ENCODE assay signal across 23 cellular contexts in genomic region chr15:41805711-41806110, GRCh38. TPM values are rescaled to one million over a fixed set of nuclear protein-coding genes. Genes with fewer than 3 reads are reported as not detected.
DNase-seq lines count a peak whose midpoint lies in the region; ATAC-seq, FAIRE-seq and TF ChIP-seq lines count a peak whose summit lies in the region.
"Had no signal": no experiment of that assay in that cellular context is flagged by ENCODE, and none has a peak within 500 bp of the region (broad histone marks: within the 10 kb centered on the region; RNA-seq: fewer than 3 reads in every experiment).

No MANE protein-coding gene starts in this region.

- no peak for FAIRE-seq in H1 (lab: Jason Lieb, UNC)
- FAIRE-seq: A549, urothelium cell line had no signal

- H3K27me3 Mint-ChIP-seq in activated naive CD8-positive, alpha-beta T cell treated with anti-CD3 and anti-CD28 coated beads, Interleukin-2, amount 10 ng/mL, durations not matched to agents 7 days and 5 days, result no peaks in the 10 kb centered on the region
- no peaks in the 10 kb centered on the region for H3K27me3 Mint-ChIP-seq in activated naive CD8-positive, alpha-beta T cell treated with anti-CD3 and anti-CD28 coated beads for 36 hours
- H3K27me3 Mint-ChIP-seq in naive thymus-derived CD4-positive, alpha-beta T cell, result no peaks in the 10 kb centered on the region
- H3K27me3 Mint-ChIP-seq in type B pancreatic cell, result no peaks in the 10 kb centered on the region

- no peak overlapping the region for H3K4me3 Mint-ChIP-seq in activated naive CD8-positive, alpha-beta T cell treated with anti-CD3 and anti-CD28 coated beads, Interleukin-2, amount 10 ng/mL, durations not matched to agents 7 days and 5 days
- H3K4me3 Mint-ChIP-seq in activated naive CD8-positive, alpha-beta T cell treated with anti-CD3 and anti-CD28 coated beads for 36 hours, result no peak overlapping the region
- H3K4me3 Mint-ChIP-seq in naive thymus-derived CD4-positive, alpha-beta T cell, result no peak overlapping the region
- no peak overlapping the region for H3K4me3 Mint-ChIP-seq in type B pancreatic cell

- 95% methylated on average over 3 of the region's 3 CpGs; no CpG with 5 or more reads in 1 of the 2 experiments for WGBS in H1 (ENCODE audit: extremely low coverage in 1 of 2, insufficient coverage in 1 of 2, insufficient read length in 1 of 2, insufficient replicate concordance in 2 of 2, low coverage in 1 of 2, low lambda C conversion rate in 2 of 2, missing lambda C conversion rate in 1 of 2), 2 experiments

- no peaks in the 10 kb centered on the region for H3K27me3 ChIP-seq in H1 (replicated peaks in 1 of 4; ENCODE audit: control insufficient read depth in 3 of 4, extremely low read depth in 1 of 4, insufficient read depth in 3 of 4, low read length in 3 of 4)
- H3K27me3 ChIP-seq in naive thymus-derived CD4-positive, alpha-beta T cell (ENCODE audit: control insufficient read depth in 2 of 2, insufficient read depth in 2 of 2, low read length in 2 of 2), result no peaks in the 10 kb centered on the region
- H3K27me3 ChIP-seq: dorsolateral prefrontal cortex, heart left ventricle, ovary, stomach had no signal

- H2BK15ac ChIP-seq in H1 (ENCODE audit: low read length), result no peak overlapping the region

- H3K4ac ChIP-seq in H1 (replicated peaks; ENCODE audit: insufficient read length, low read depth, low read length), result no peak overlapping the region

- DNase-seq in activated naive CD8-positive, alpha-beta T cell treated with anti-CD3 and anti-CD28 coated beads, Interleukin-2, amount 10 ng/mL, durations not matched to agents 7 days and 5 days, result no peak
- DNase-seq in activated naive CD8-positive, alpha-beta T cell treated with anti-CD3 and anti-CD28 coated beads for 36 hours, result no peak
- DNase-seq in H1 (ENCODE audit: low read depth in 1 of 2, low spot score in 2 of 2) (no peak), type B pancreatic cell (ENCODE audit: extremely low spot score, unreplicated experiment) (no peak), NOMO-1 treated with DMSO at 0.1 percent for 48 hours (lab: John Stamatoyannopoulos, UW; ENCODE audit: unreplicated experiment) (no peak)
- no peak for DNase-seq in naive thymus-derived CD4-positive, alpha-beta T cell
- DNase-seq: central memory CD4-positive, alpha-beta T cell; dorsolateral prefrontal cortex; GOT3; NCI-H146; NCI-H82; ovary; PC-3; SK-N-SH; stomach; T1000 had no signal

- H3K4me1 Mint-ChIP-seq in activated naive CD8-positive, alpha-beta T cell treated with anti-CD3 and anti-CD28 coated beads, Interleukin-2, amount 10 ng/mL, durations not matched to agents 7 days and 5 days, result peaks cover 19% of the 10 kb centered on the region
- H3K4me1 Mint-ChIP-seq in activated naive CD8-positive, alpha-beta T cell treated with anti-CD3 and anti-CD28 coated beads for 36 hours, result peaks cover 20% of the 10 kb centered on the region
- H3K4me1 Mint-ChIP-seq in naive thymus-derived CD4-positive, alpha-beta T cell, result peaks cover 9 to 21% (median 16%) of the 10 kb centered on the region in 7 donors
- peaks cover 19% of the 10 kb centered on the region for H3K4me1 Mint-ChIP-seq in type B pancreatic cell (ENCODE audit: unreplicated experiment)

- H3K23me2 ChIP-seq in H1 (ENCODE audit: low read depth, low read length), result no peaks in the 10 kb centered on the region

- peaks cover 5% of the 10 kb centered on the region for H3K36me3 Mint-ChIP-seq in activated naive CD8-positive, alpha-beta T cell treated with anti-CD3 and anti-CD28 coated beads, Interleukin-2, amount 10 ng/mL, durations not matched to agents 7 days and 5 days
- peaks cover 2% of the 10 kb centered on the region for H3K36me3 Mint-ChIP-seq in activated naive CD8-positive, alpha-beta T cell treated with anti-CD3 and anti-CD28 coated beads for 36 hours
- H3K36me3 Mint-ChIP-seq in naive thymus-derived CD4-positive, alpha-beta T cell, result peaks cover 0 to 11% (median 5%) of the 10 kb centered on the region in 5 donors
- H3K36me3 Mint-ChIP-seq in type B pancreatic cell, result peaks cover 7% of the 10 kb centered on the region

- peak overlapping the region; percentile 58 for H3K27ac Mint-ChIP-seq in activated naive CD8-positive, alpha-beta T cell treated with anti-CD3 and anti-CD28 coated beads, Interleukin-2, amount 10 ng/mL, durations not matched to agents 7 days and 5 days
- no peak overlapping the region for H3K27ac Mint-ChIP-seq in activated naive CD8-positive, alpha-beta T cell treated with anti-CD3 and anti-CD28 coated beads for 36 hours
- peak overlapping the region in 6 of 9 donors; percentile 14 to 64 (median 48) for H3K27ac Mint-ChIP-seq in naive thymus-derived CD4-positive, alpha-beta T cell
- H3K27ac Mint-ChIP-seq in type B pancreatic cell, result peak overlapping the region; percentile 7
- H3K27ac Mint-ChIP-seq: activated T-helper 2 cell treated with anti-CD3 and anti-CD28 coated beads, Interferon-gamma antibody, Interleukin-2, Interleukin-4, amounts not matched to agents 10 μg/mL and 5 μg/mL and 100 μg/mL, durations not matched to agents 14 hours and 24 hours and 36 hours had no signal

- H3K4me3 ChIP-seq in H1 (ENCODE audit: extremely low read depth in 1 of 4, insufficient read depth in 2 of 4, low read depth in 3 of 4, low read length in 4 of 4), result no peak overlapping the region
- H3K4me3 ChIP-seq in naive thymus-derived CD4-positive, alpha-beta T cell (ENCODE audit: low read length), result no peak overlapping the region
- H3K4me3 ChIP-seq: A549, dorsolateral prefrontal cortex, heart left ventricle, ovary, stomach had no signal

- no peak overlapping the region for H3K14ac ChIP-seq in H1 (ENCODE audit: insufficient read length)

- no peaks in the 10 kb centered on the region for H3K79me2 ChIP-seq in H1 (ENCODE audit: control insufficient read depth in 1 of 2, insufficient read depth in 2 of 2, low read length in 2 of 2)

- no peak for TF ChIP-seq RAD21 in H1 (IDR thresholded peaks at IDR 0.05 in 1 of 2, conservative IDR thresholded peaks at IDR 0.05 in 1 of 2; ENCODE audit: low read depth in 2 of 2, low read length in 2 of 2)

- H2AFZ ChIP-seq in H1 (ENCODE audit: low read length), result no peak overlapping the region

- H3K23ac ChIP-seq in H1 (ENCODE audit: insufficient read length), result no peak overlapping the region

- no peaks in the 10 kb centered on the region for H3K36me3 ChIP-seq in H1 (ENCODE audit: control insufficient read depth in 2 of 4, insufficient read depth in 4 of 4, low read length in 3 of 4)
- peaks cover 0 to 6% (median 0%) of the 10 kb centered on the region in 3 experiments for H3K36me3 ChIP-seq in naive thymus-derived CD4-positive, alpha-beta T cell (ENCODE audit: control insufficient read depth in 2 of 3, insufficient read depth in 3 of 3, low read length in 3 of 3)
- H3K36me3 ChIP-seq: ovary had no signal

- no peak for TF ChIP-seq POLR2A in H1 (IDR thresholded peaks at IDR 0.05; ENCODE audit: control extremely low read depth in 1 of 2, low read depth in 2 of 2, low read length in 2 of 2)

- no peak overlapping the region for H3K56ac ChIP-seq in H1 (replicated peaks; ENCODE audit: insufficient read length, low read depth, low read length)

- POLR2A ChIA-PET in activated naive CD8-positive, alpha-beta T cell treated with anti-CD3 and anti-CD28 coated beads, Interleukin-2, amount 10 ng/mL, durations not matched to agents 7 days and 5 days (lab: Charles Lee), result interaction anchor here (4.5 kb wide), 1 partner anchor 32 kb away, joined by 20 read pairs; the partner anchor contains the start of gene MAPKBP1
- POLR2A ChIA-PET in H1 (lab: Charles Lee; ENCODE audit: partially characterized antibody), result no interaction called here
- POLR2A ChIA-PET in naive thymus-derived CD4-positive, alpha-beta T cell (lab: Charles Lee), result interaction anchor here (0.6 kb wide), 1 partner anchor 119 kb away, joined by 3 read pairs; no protein-coding TSS in a partner anchor

- H3K27ac ChIP-seq in H1 (ENCODE audit: low read depth, low read length), result no peak overlapping the region
- H3K27ac ChIP-seq in naive thymus-derived CD4-positive, alpha-beta T cell (ENCODE audit: low read depth, low read length), result no peak overlapping the region
- H3K27ac ChIP-seq: A549, ovary had no signal

- H3K9ac ChIP-seq in H1 (replicated peaks in 1 of 4; ENCODE audit: extremely low read depth in 1 of 4, low read depth in 3 of 4, low read length in 3 of 4), result no peak overlapping the region
- H3K9ac ChIP-seq: SK-N-SH had no signal

- H3K79me1 ChIP-seq in H1 (ENCODE audit: low read depth, low read length), result no peaks in the 10 kb centered on the region

- peaks cover 0 to 4% (median 2%) of the 10 kb centered on the region in 4 experiments; a peak in 4 of 7 replicates for H3K4me1 ChIP-seq in H1 (replicated peaks in 1 of 4; ENCODE audit: control insufficient read depth in 3 of 4, insufficient read depth in 4 of 4, low read length in 3 of 4)
- no peaks in the 10 kb centered on the region for H3K4me1 ChIP-seq in naive thymus-derived CD4-positive, alpha-beta T cell (ENCODE audit: control insufficient read depth in 2 of 2, insufficient read depth in 2 of 2, low read length in 2 of 2)
- H3K4me1 ChIP-seq: A549 had no signal

- ATAC-seq in activated naive CD8-positive, alpha-beta T cell treated with anti-CD3 and anti-CD28 coated beads, Interleukin-2, amount 10 ng/mL, durations not matched to agents 7 days and 5 days (ENCODE audit: low read depth), result no peak
- ATAC-seq in naive thymus-derived CD4-positive, alpha-beta T cell, result no peak
- no peak for ATAC-seq in HG03457 (IDR thresholded peaks at IDR 0.05; ENCODE audit: unreplicated experiment)
- ATAC-seq in GM21717 (IDR thresholded peaks at IDR 0.05; ENCODE audit: unreplicated experiment), result no peak
- ATAC-seq: activated CD4-positive, CD25-positive, alpha-beta regulatory T cell treated with anti-CD3 and anti-CD28 coated beads, Interleukin-2, amount 50 U/mL, for 24 hours; PC-3 had no signal

- H2BK120ac ChIP-seq in H1 (replicated peaks; ENCODE audit: low read depth, low read length), result no peak overlapping the region

- H3K9me3 ChIP-seq in H1 (ENCODE audit: insufficient read depth in 2 of 2, low read depth in 1 of 2, low read length in 1 of 2), result no peaks in the 10 kb centered on the region
- no peaks in the 10 kb centered on the region for H3K9me3 ChIP-seq in naive thymus-derived CD4-positive, alpha-beta T cell (ENCODE audit: control insufficient read depth in 2 of 3, low read length in 3 of 3)
- H3K9me3 ChIP-seq: A549, heart left ventricle, ovary, SK-N-SH, stomach had no signal

- no peak overlapping the region for H2AK5ac ChIP-seq in H1 (ENCODE audit: low read depth, low read length)

- H3K18ac ChIP-seq in H1 (ENCODE audit: extremely low read depth, low read length), result no peak overlapping the region

- no peak overlapping the region for H4K8ac ChIP-seq in H1 (ENCODE audit: extremely low read depth, insufficient read depth, low read length)

- no peak for TF ChIP-seq CTCF in H1 (IDR thresholded peaks at IDR 0.05; ENCODE audit: control extremely low read depth in 1 of 3, insufficient read depth in 1 of 3, low read depth in 1 of 3, low read length in 3 of 3)
- TF ChIP-seq CTCF in type B pancreatic cell (conservative IDR thresholded peaks at IDR 0.05), result no peak

- CTCF ChIA-PET in H1 (lab: Charles Lee; ENCODE audit: partially characterized antibody), result interaction anchor here (0.9 to 13.7 kb wide), 11 partner anchors 11 to 203 kb away, joined by 3 to 283 read pairs (median 4); partner anchors contain the start of gene MAPKBP1
- CTCF ChIA-PET in naive thymus-derived CD4-positive, alpha-beta T cell (lab: Charles Lee), result interaction anchor here (1.1 to 1.6 kb wide), 2 partner anchors 28 to 99 kb away, joined by 3 to 4 read pairs; no protein-coding TSS in a partner anchor

- peak overlapping the region; percentile 66; the same call in 1 of the 2 replicates for H2BK5ac ChIP-seq in H1 (ENCODE audit: low read depth, low read length)

- no peak overlapping the region for H4K91ac ChIP-seq in H1 (replicated peaks; ENCODE audit: insufficient read length, low read length)

- H4K5ac ChIP-seq in H1 (ENCODE audit: insufficient read length, low read depth, low read length), result no peak overlapping the region

- H4K20me1 ChIP-seq in H1 (replicated peaks in 1 of 2; ENCODE audit: control insufficient read depth in 1 of 2, insufficient read depth in 2 of 2, low read length in 2 of 2), result no peaks in the 10 kb centered on the region

- no peak overlapping the region for H2BK12ac ChIP-seq in H1 (ENCODE audit: low read depth, low read length)

- H3K9me3 Mint-ChIP-seq in activated naive CD8-positive, alpha-beta T cell treated with anti-CD3 and anti-CD28 coated beads, Interleukin-2, amount 10 ng/mL, durations not matched to agents 7 days and 5 days, result no peaks in the 10 kb centered on the region
- H3K9me3 Mint-ChIP-seq in activated naive CD8-positive, alpha-beta T cell treated with anti-CD3 and anti-CD28 coated beads for 36 hours, result no peaks in the 10 kb centered on the region
- no peaks in the 10 kb centered on the region for H3K9me3 Mint-ChIP-seq in naive thymus-derived CD4-positive, alpha-beta T cell
- H3K9me3 Mint-ChIP-seq in type B pancreatic cell, result no peaks in the 10 kb centered on the region
- H3K9me3 Mint-ChIP-seq: activated T-helper 2 cell treated with anti-CD3 and anti-CD28 coated beads, Interferon-gamma antibody, Interleukin-2, Interleukin-4, amounts not matched to agents 10 μg/mL and 5 μg/mL and 100 μg/mL, durations not matched to agents 14 hours and 24 hours and 36 hours had no signal

- no peak overlapping the region for H3K4me2 ChIP-seq in H1 (ENCODE audit: insufficient read depth in 1 of 2, low read depth in 2 of 2, low read length in 2 of 2)
- H3K4me2 ChIP-seq: A549, SK-N-SH had no signal

- H2BK20ac ChIP-seq in H1 (ENCODE audit: low read length), result no peak overlapping the region

- no peak for TF ChIP-seq EP300 in H1 (IDR thresholded peaks at IDR 0.05; ENCODE audit: borderline replicate concordance in 1 of 2, low read depth in 2 of 2, low read length in 2 of 2)

- intact Hi-C loops in naive thymus-derived CD4-positive, alpha-beta T cell (cut with micrococcal nuclease), result no loop called here

RNA-seq across cellular contexts. Expression of gene JMJD7, which starts 22.2 kb away (rescaled TPM):
- total RNA-seq in activated naive CD8-positive, alpha-beta T cell treated with anti-CD3 and anti-CD28 coated beads, Interleukin-2, amount 10 ng/mL, durations not matched to agents 7 days and 5 days, result 10 to 100 TPM; 33.8 to 54.3 TPM
- total RNA-seq in activated naive CD8-positive, alpha-beta T cell treated with anti-CD3 and anti-CD28 coated beads for 36 hours, result 10 to 100 TPM in 1 of 2 experiments, 1 to 10 TPM in 1; 9.4 to 10.9 TPM
- total RNA-seq in H1 (2021; fragmentation: NEBNext Ultra II Directional; extraction: Animal tissue kit (Norgen Biotek cat#: 25700)), result 14.7 and 15.0 TPM in 2 replicates
- 20.0 and 21.2 TPM in 2 replicates for polyA plus RNA-seq in H1 (2011; rRNA removed)
- polyA plus RNA-seq in H1 (2011; cell fraction: cytosol; rRNA removed), result 17.1 TPM
- 28.8 TPM for polyA plus RNA-seq in H1 (2011; cell fraction: nucleus; rRNA removed)
- polyA plus RNA-seq in H1 (2012, experiment 1 of 2), result 11.7 to 16.4 TPM (median 15.2 TPM) in 4 replicates
- 15.2 TPM for polyA plus RNA-seq in H1 (2012, experiment 2 of 2)
- 7.5 TPM for polyA plus RNA-seq in H1 (2013, experiment 1 of 2)
- 8.5 TPM for polyA plus RNA-seq in H1 (2013, experiment 2 of 2)
- 4.8 and 5.2 TPM in 2 replicates for polyA minus RNA-seq in H1 (2011; rRNA and poly(A)+ RNA removed)
- polyA minus RNA-seq in H1 (2011; cell fraction: cytosol; rRNA and poly(A)+ RNA removed), result 10.6 TPM
- 6.7 TPM for polyA minus RNA-seq in H1 (2011; cell fraction: nucleus; rRNA and poly(A)+ RNA removed)
- 10 to 100 TPM; 25.3 to 83.7 (median 52.1) TPM for total RNA-seq in naive thymus-derived CD4-positive, alpha-beta T cell
- polyA plus RNA-seq in naive thymus-derived CD4-positive, alpha-beta T cell, result 10 to 100 TPM; 22.4 to 28.6 TPM
- total RNA-seq in type B pancreatic cell (ENCODE audit: low replicate concordance), result 29.0 and 51.7 TPM in 2 replicates

RNA-seq across cellular contexts. Expression of gene MAPKBP1, which starts 31.4 kb away (rescaled TPM):
- 10 to 100 TPM; 32.0 to 36.6 TPM for total RNA-seq in activated naive CD8-positive, alpha-beta T cell treated with anti-CD3 and anti-CD28 coated beads, Interleukin-2, amount 10 ng/mL, durations not matched to agents 7 days and 5 days
- total RNA-seq in activated naive CD8-positive, alpha-beta T cell treated with anti-CD3 and anti-CD28 coated beads for 36 hours, result 10 to 100 TPM; 13.2 to 14.2 TPM
- total RNA-seq in H1 (2021; fragmentation: NEBNext Ultra II Directional; extraction: Animal tissue kit (Norgen Biotek cat#: 25700)), result 10.9 and 11.3 TPM in 2 replicates
- polyA plus RNA-seq in H1 (2011; rRNA removed), result 4.3 and 4.5 TPM in 2 replicates
- polyA plus RNA-seq in H1 (2011; cell fraction: cytosol; rRNA removed), result 4.2 TPM
- polyA plus RNA-seq in H1 (2011; cell fraction: nucleus; rRNA removed), result 28.6 TPM
- polyA plus RNA-seq in H1 (2012, experiment 1 of 2), result 9.8 to 11.6 TPM (median 10.2 TPM) in 4 replicates
- polyA plus RNA-seq in H1 (2012, experiment 2 of 2), result 5.2 TPM
- polyA plus RNA-seq in H1 (2013, experiment 1 of 2), result 3.7 TPM
- 3.4 TPM for polyA plus RNA-seq in H1 (2013, experiment 2 of 2)
- 12.4 and 24.5 TPM in 2 replicates for polyA minus RNA-seq in H1 (2011; rRNA and poly(A)+ RNA removed)
- polyA minus RNA-seq in H1 (2011; cell fraction: cytosol; rRNA and poly(A)+ RNA removed), result 6.2 TPM
- 36.4 TPM for polyA minus RNA-seq in H1 (2011; cell fraction: nucleus; rRNA and poly(A)+ RNA removed)
- total RNA-seq in naive thymus-derived CD4-positive, alpha-beta T cell, result 10 to 100 TPM; 36.5 to 44.7 (median 41.1) TPM
- polyA plus RNA-seq in naive thymus-derived CD4-positive, alpha-beta T cell, result 1 to 10 TPM; 3.0 to 4.3 TPM
- 21.1 and 34.8 TPM in 2 replicates for total RNA-seq in type B pancreatic cell (ENCODE audit: low replicate concordance)

RNA-seq across cellular contexts. Expression of gene PLA2G4B, which starts 32.9 kb away (rescaled TPM):
- 10 to 100 TPM; 21.5 to 26.0 TPM for total RNA-seq in activated naive CD8-positive, alpha-beta T cell treated with anti-CD3 and anti-CD28 coated beads, Interleukin-2, amount 10 ng/mL, durations not matched to agents 7 days and 5 days
- 1 to 10 TPM; 2.1 to 2.2 TPM for total RNA-seq in activated naive CD8-positive, alpha-beta T cell treated with anti-CD3 and anti-CD28 coated beads for 36 hours
- total RNA-seq in H1 (2021; fragmentation: NEBNext Ultra II Directional; extraction: Animal tissue kit (Norgen Biotek cat#: 25700)), result 4.2 and 8.0 TPM in 2 replicates
- 9.2 TPM in 2 replicates for polyA plus RNA-seq in H1 (2011; rRNA removed)
- 8.0 TPM for polyA plus RNA-seq in H1 (2011; cell fraction: cytosol; rRNA removed)
- 49.3 TPM for polyA plus RNA-seq in H1 (2011; cell fraction: nucleus; rRNA removed)
- 2.8 to 7.8 TPM (median 6.9 TPM) in 4 replicates for polyA plus RNA-seq in H1 (2012, experiment 1 of 2)
- polyA plus RNA-seq in H1 (2012, experiment 2 of 2), result 4.2 TPM
- polyA plus RNA-seq in H1 (2013, experiment 1 of 2), result 10.3 TPM
- 6.5 TPM for polyA plus RNA-seq in H1 (2013, experiment 2 of 2)
- 1.5 and 2.0 TPM in 2 replicates for polyA minus RNA-seq in H1 (2011; rRNA and poly(A)+ RNA removed)
- 3.1 TPM for polyA minus RNA-seq in H1 (2011; cell fraction: cytosol; rRNA and poly(A)+ RNA removed)
- polyA minus RNA-seq in H1 (2011; cell fraction: nucleus; rRNA and poly(A)+ RNA removed), result 7.5 TPM
- total RNA-seq in naive thymus-derived CD4-positive, alpha-beta T cell, result 10 to 100 TPM; 21.1 to 69.9 (median 33.9) TPM
- polyA plus RNA-seq in naive thymus-derived CD4-positive, alpha-beta T cell, result 1 to 10 TPM in 1 of 2 donors, under 1 TPM in 1; 0.98 to 2.3 TPM
- 17.7 and 19.9 TPM in 2 replicates for total RNA-seq in type B pancreatic cell (ENCODE audit: low replicate concordance)
